In genomic region chr5:42745426-42745825, GRCh38 we compare ENCODE assay signal across 12 cellular contexts. TPM values are rescaled to one million over a fixed set of nuclear protein-coding genes. Genes with fewer than 3 reads are reported as not detected.
DNase-seq lines count a peak whose midpoint lies in the region; ATAC-seq, FAIRE-seq and TF ChIP-seq lines count a peak whose summit lies in the region.
"Had no signal": no experiment of that assay in that cellular context is flagged by ENCODE, and none has a peak within 500 bp of the region (broad histone marks: within the 10 kb centered on the region; RNA-seq: fewer than 3 reads in every experiment).

No MANE protein-coding gene starts in this region.

- no peak overlapping the region for H3K4me2 ChIP-seq in Loucy (ENCODE audit: low read depth, low read length, poor library complexity, severe bottlenecking)
- H3K4me2 ChIP-seq in H1 (ENCODE audit: insufficient read depth in 1 of 2, low read depth in 2 of 2, low read length in 2 of 2), result no peak overlapping the region
- no peak overlapping the region for H3K4me2 ChIP-seq in neuronal stem cell (ENCODE audit: insufficient read depth, low read length, poor library complexity, severe bottlenecking)

- H2AK5ac ChIP-seq in H1 (ENCODE audit: low read depth, low read length), result no peak overlapping the region
- H2AK5ac ChIP-seq in neuronal stem cell (ENCODE audit: low read depth, low read length), result no peak overlapping the region

- H3K4me1 ChIP-seq in Loucy (ENCODE audit: insufficient read depth, low read length, poor library complexity, severe bottlenecking) (peaks cover 19% of the 10 kb centered on the region), H1 (replicated peaks in 1 of 4; ENCODE audit: control insufficient read depth in 3 of 4, insufficient read depth in 4 of 4, low read length in 3 of 4) (no peaks in the 10 kb centered on the region), neuronal stem cell (ENCODE audit: control insufficient read depth in 2 of 2, insufficient read depth in 1 of 2, low read depth in 1 of 2, low read length in 2 of 2) (no peaks in the 10 kb centered on the region)

- H4K8ac ChIP-seq in H1 (ENCODE audit: extremely low read depth, insufficient read depth, low read length) (no peak overlapping the region), neuronal stem cell (ENCODE audit: low read depth, low read length) (no peak overlapping the region)

- H3K23ac ChIP-seq in H1 (ENCODE audit: insufficient read length) (no peak overlapping the region), neuronal stem cell (ENCODE audit: low read depth, low read length, poor library complexity) (no peak overlapping the region)

- no peak overlapping the region for H3K4ac ChIP-seq in H1 (replicated peaks; ENCODE audit: insufficient read length, low read depth, low read length)
- H3K4ac ChIP-seq in neuronal stem cell (ENCODE audit: low read length), result no peak overlapping the region

- H2AFZ ChIP-seq in Loucy (ENCODE audit: low read length) (no peak overlapping the region), H1 (ENCODE audit: low read length) (0 out of 2 replicates have a peak overlapping the region, but pooled peaks have one; percentile 26), neuronal stem cell (ENCODE audit: low read length) (no peak overlapping the region)

- H3K56ac ChIP-seq in H1 (replicated peaks; ENCODE audit: insufficient read length, low read depth, low read length), result no peak overlapping the region

- H2BK20ac ChIP-seq in H1 (ENCODE audit: low read length), result no peak overlapping the region

- FAIRE-seq in H1 (lab: Jason Lieb, UNC), result peak; percentile 84
- FAIRE-seq: A204.1 had no signal

- no peak for ATAC-seq in GM18520 (IDR thresholded peaks at IDR 0.05; ENCODE audit: unreplicated experiment)

- H2BK12ac ChIP-seq in H1 (ENCODE audit: low read depth, low read length) (no peak overlapping the region), neuronal stem cell (ENCODE audit: low read length) (no peak overlapping the region)

- no peak overlapping the region for H2BK5ac ChIP-seq in H1 (ENCODE audit: low read depth, low read length)
- H2BK5ac ChIP-seq in neuronal stem cell (ENCODE audit: low read length), result no peak overlapping the region

- H3K36me3 ChIP-seq in Loucy (ENCODE audit: insufficient read depth, low read length), result no peaks in the 10 kb centered on the region
- H3K36me3 ChIP-seq in H1 (ENCODE audit: control insufficient read depth in 2 of 4, insufficient read depth in 4 of 4, low read length in 3 of 4), result no peaks in the 10 kb centered on the region
- no peaks in the 10 kb centered on the region for H3K36me3 ChIP-seq in neuronal stem cell (replicated peaks in 1 of 2; ENCODE audit: control insufficient read depth in 2 of 2, insufficient read depth in 2 of 2, low read length in 2 of 2)

- POLR2A ChIA-PET in H1 (lab: Charles Lee; ENCODE audit: partially characterized antibody), result interaction anchor here (0.5 to 0.6 kb wide), 2 partner anchors 146 to 1941 kb away, joined by 4 to 5 read pairs; no protein-coding TSS in a partner anchor

- no peaks in the 10 kb centered on the region; the same call in 1 of the 2 replicates for H3K23me2 ChIP-seq in H1 (ENCODE audit: low read depth, low read length)

- no peaks in the 10 kb centered on the region for H3F3A ChIP-seq in Loucy (ENCODE audit: low read depth)

- no peak for TF ChIP-seq EP300 in H1 (IDR thresholded peaks at IDR 0.05; ENCODE audit: borderline replicate concordance in 1 of 2, low read depth in 2 of 2, low read length in 2 of 2)

- TF ChIP-seq CTCF in Loucy (conservative IDR thresholded peaks at IDR 0.05; ENCODE audit: low read length) (peak; percentile 81), H1 (IDR thresholded peaks at IDR 0.05; ENCODE audit: control extremely low read depth in 1 of 3, insufficient read depth in 1 of 3, low read depth in 1 of 3, low read length in 3 of 3) (peak; percentile 40 to 79 (median 67))

- no peak for TF ChIP-seq POLR2A in H1 (IDR thresholded peaks at IDR 0.05; ENCODE audit: control extremely low read depth in 1 of 2, low read depth in 2 of 2, low read length in 2 of 2)

- H2BK120ac ChIP-seq in H1 (replicated peaks; ENCODE audit: low read depth, low read length) (no peak overlapping the region), neuronal stem cell (ENCODE audit: low read depth, low read length) (no peak overlapping the region)

- H3K9ac ChIP-seq in Loucy (ENCODE audit: low read depth, low read length, poor library complexity, severe bottlenecking) (no peak overlapping the region), H1 (replicated peaks in 1 of 4; ENCODE audit: extremely low read depth in 1 of 4, low read depth in 3 of 4, low read length in 3 of 4) (no peak overlapping the region), neuronal stem cell (ENCODE audit: low read depth, low read length, poor library complexity) (no peak overlapping the region)

- H3K79me2 ChIP-seq in Loucy (ENCODE audit: insufficient read depth, low read length) (no peaks in the 10 kb centered on the region), H1 (ENCODE audit: control insufficient read depth in 1 of 2, insufficient read depth in 2 of 2, low read length in 2 of 2) (no peaks in the 10 kb centered on the region)

- no peaks in the 10 kb centered on the region for H3K27me3 ChIP-seq in Loucy (ENCODE audit: insufficient read depth, low read length, poor library complexity, severe bottlenecking)
- H3K27me3 ChIP-seq in H1 (replicated peaks in 1 of 4; ENCODE audit: control insufficient read depth in 3 of 4, extremely low read depth in 1 of 4, insufficient read depth in 3 of 4, low read length in 3 of 4), result no peaks in the 10 kb centered on the region
- no peaks in the 10 kb centered on the region for H3K27me3 ChIP-seq in neuronal stem cell (ENCODE audit: control insufficient read depth in 3 of 3, insufficient read depth in 3 of 3, low read depth in 1 of 3, low read length in 3 of 3)

- no peak overlapping the region for H3K18ac ChIP-seq in H1 (ENCODE audit: extremely low read depth, low read length)
- H3K18ac ChIP-seq in neuronal stem cell (ENCODE audit: low read length), result no peak overlapping the region

- CTCF ChIA-PET in H1 (lab: Charles Lee; ENCODE audit: partially characterized antibody), result interaction anchor here (0.6 to 2.2 kb wide), 45 partner anchors 10 to 990 kb away, joined by 3 to 15 read pairs (median 4); partner anchors contain the start of genes CCDC152 and GHR

- H2BK15ac ChIP-seq in H1 (ENCODE audit: low read length), result no peak overlapping the region
- no peak overlapping the region for H2BK15ac ChIP-seq in neuronal stem cell (ENCODE audit: low read length)

- no peak overlapping the region for H4K91ac ChIP-seq in H1 (replicated peaks; ENCODE audit: insufficient read length, low read length)
- H4K91ac ChIP-seq in neuronal stem cell (ENCODE audit: low read depth, low read length, poor library complexity), result no peak overlapping the region

- no peak overlapping the region for H3K14ac ChIP-seq in H1 (ENCODE audit: insufficient read length)
- no peak overlapping the region for H3K14ac ChIP-seq in neuronal stem cell (ENCODE audit: low read length)

- TF ChIP-seq RAD21 in H1 (IDR thresholded peaks at IDR 0.05 in 1 of 2, conservative IDR thresholded peaks at IDR 0.05 in 1 of 2; ENCODE audit: low read depth in 2 of 2, low read length in 2 of 2), result peak; percentile 64 to 74

- H4K5ac ChIP-seq in H1 (ENCODE audit: insufficient read length, low read depth, low read length), result no peak overlapping the region

- H3K27ac ChIP-seq in H1 (ENCODE audit: low read depth, low read length) (no peak overlapping the region), neuronal stem cell (replicated peaks; ENCODE audit: low read length) (no peak overlapping the region)

- peak; percentile 8 for DNase-seq in DMS 273 (lab: John Stamatoyannopoulos, UW; ENCODE audit: unreplicated experiment)
- no peak for DNase-seq in DMS 273 treated with DMSO at 0.1 percent for 48 hours (lab: John Stamatoyannopoulos, UW)
- DNase-seq in H1 (ENCODE audit: low read depth in 1 of 2, low spot score in 2 of 2), result peak; percentile 25 to 83
- DNase-seq in neuronal stem cell (ENCODE audit: low spot score), result peak; percentile 24
- DNase-seq in T-helper 1 cell, result no peak
- no peak for DNase-seq in KG1 (lab: John Stamatoyannopoulos, UW)
- DNase-seq: activated naive CD8-positive, alpha-beta T cell treated with anti-CD3 and anti-CD28 coated beads, Interleukin-2, amount 10 ng/mL, durations not matched to agents 7 days and 5 days; NCI-H2171 had no signal

- no peak overlapping the region for H3K4me3 ChIP-seq in Loucy (ENCODE audit: low read length, poor library complexity, severe bottlenecking)
- H3K4me3 ChIP-seq in H1 (ENCODE audit: extremely low read depth in 1 of 4, insufficient read depth in 2 of 4, low read depth in 3 of 4, low read length in 4 of 4), result no peak overlapping the region
- H3K4me3 ChIP-seq in neuronal stem cell (ENCODE audit: low read length in 2 of 2), result no peak overlapping the region

- WGBS in H1 (ENCODE audit: extremely low coverage in 1 of 2, insufficient coverage in 1 of 2, insufficient read length in 1 of 2, insufficient replicate concordance in 2 of 2, low coverage in 1 of 2, low lambda C conversion rate in 2 of 2, missing lambda C conversion rate in 1 of 2), 2 experiments, result 22% methylated on average over 4 of the region's 4 CpGs; no CpG with 5 or more reads in 1 of the 2 experiments
- WGBS in neuronal stem cell (ENCODE audit: extremely low coverage in 2 of 2, insufficient read length in 2 of 2, insufficient replicate concordance in 1 of 2), 2 donors, result no CpG with 5 or more reads among the region's 4 CpGs

- H3K9me3 ChIP-seq in Loucy (ENCODE audit: insufficient read depth, low read depth, low read length) (no peaks in the 10 kb centered on the region), H1 (ENCODE audit: insufficient read depth in 2 of 2, low read depth in 1 of 2, low read length in 1 of 2) (0 out of 4 replicates have a peak, but pooled peaks cover 2 to 4% of the 10 kb centered on the region in 2 experiments), neuronal stem cell (replicated peaks in 1 of 2; ENCODE audit: control insufficient read depth in 2 of 2, insufficient read depth in 1 of 2, low read depth in 1 of 2, low read length in 2 of 2) (no peaks in the 10 kb centered on the region)

- no peaks in the 10 kb centered on the region for H4K20me1 ChIP-seq in Loucy (ENCODE audit: insufficient read depth, low read length, poor library complexity, severe bottlenecking)
- no peaks in the 10 kb centered on the region for H4K20me1 ChIP-seq in H1 (replicated peaks in 1 of 2; ENCODE audit: control insufficient read depth in 1 of 2, insufficient read depth in 2 of 2, low read length in 2 of 2)

- no peaks in the 10 kb centered on the region for H3K79me1 ChIP-seq in H1 (ENCODE audit: low read depth, low read length)
- no peaks in the 10 kb centered on the region for H3K79me1 ChIP-seq in neuronal stem cell (ENCODE audit: low read depth, low read length)

- H3K9me2 ChIP-seq in Loucy (replicated peaks; ENCODE audit: low read depth, low read length), result no peaks in the 10 kb centered on the region

RNA-seq across cellular contexts. Expression of gene CCDC152, which starts 11.2 kb away (rescaled TPM):
- total RNA-seq in H1 (2021; fragmentation: NEBNext Ultra II Directional; extraction: Animal tissue kit (Norgen Biotek cat#: 25700)), result 9.5 and 10.2 TPM in 2 replicates
- 1.8 and 2.6 TPM in 2 replicates for polyA plus RNA-seq in H1 (2011; rRNA removed)
- 3.7 TPM for polyA plus RNA-seq in H1 (2011; cell fraction: cytosol; rRNA removed)
- 2.3 TPM for polyA plus RNA-seq in H1 (2011; cell fraction: nucleus; rRNA removed)
- 2.5 to 5.4 TPM (median 2.9 TPM) in 4 replicates for polyA plus RNA-seq in H1 (2012, experiment 1 of 2)
- 0.45 TPM for polyA plus RNA-seq in H1 (2012, experiment 2 of 2)
- polyA plus RNA-seq in H1 (2013, experiment 1 of 2), result 9.2 TPM
- polyA plus RNA-seq in H1 (2013, experiment 2 of 2), result 8.4 TPM
- polyA minus RNA-seq in H1 (2011; rRNA and poly(A)+ RNA removed), result 3.8 and 4.9 TPM in 2 replicates
- polyA minus RNA-seq in H1 (2011; cell fraction: cytosol; rRNA and poly(A)+ RNA removed), result 2.1 TPM
- polyA minus RNA-seq in H1 (2011; cell fraction: nucleus; rRNA and poly(A)+ RNA removed), result 11.1 TPM
- polyA plus RNA-seq in neuronal stem cell (2013, experiment 1 of 2), result 14.0 TPM
- 14.8 TPM for polyA plus RNA-seq in neuronal stem cell (2013, experiment 2 of 2)
- total RNA-seq: osteocyte had no signal

Comparison
In these comparisons a context has a peak if more than half of its experiments do, and no peak if none do; other contexts are left out.
1. DNase-seq: peak in DMS 273 (single experiment), H1 (2 of 2) and neuronal stem cell (single experiment); none in DMS 273 treated with DMSO at 0.1 percent for 48 hours (single experiment), T-helper 1 cell (0 of 5) and KG1 (single experiment).